In genomic region chr11:59221438-59221837, GRCh38 we compare ENCODE assay signal across 14 cellular contexts. TPM values are rescaled to one million over a fixed set of nuclear protein-coding genes. Genes with fewer than 3 reads are reported as not detected.
DNase-seq lines count a peak whose midpoint lies in the region; TF ChIP-seq lines count a peak whose summit lies in the region.
"Had no signal": no experiment of that assay in that cellular context is flagged by ENCODE, and none has a peak within 500 bp of the region (broad histone marks: within the 10 kb centered on the region; RNA-seq: fewer than 3 reads in every experiment).

No MANE protein-coding gene starts in this region.

- DNase-seq in AG09309 (ENCODE audit: low read depth) = peak; percentile 79
- DNase-seq in LHCN-M2 (ENCODE audit: low read depth) = peak; percentile 67
- peak; percentile 73 for DNase-seq in choroid plexus epithelial cell (ENCODE audit: low read depth)
- DNase-seq in myocyte (ENCODE audit: low read depth) = peak; percentile 14
- DNase-seq in effector memory CD4-positive, alpha-beta T cell = no peak
- DNase-seq in NCI-H82 treated with DMSO at 0.1 percent for 48 hours (lab: John Stamatoyannopoulos, UW; ENCODE audit: unreplicated experiment) = no peak
- DNase-seq in D341Med (ENCODE audit: low spot score) = no peak
- no peak for DNase-seq in ureter (ENCODE audit: low spot score)
- DNase-seq: CD4-positive, alpha-beta T cell; NCI-H1694; NCI-H526; SIG-M5 had no signal

- no peaks in the 10 kb centered on the region for H3K4me1 ChIP-seq in effector memory CD4-positive, alpha-beta T cell (ENCODE audit: control insufficient read depth, insufficient read depth, low read length, poor library complexity, severe bottlenecking)
- H3K4me1 ChIP-seq: parathyroid adenoma had no signal

- no peak overlapping the region for H3K4me3 ChIP-seq in AG09309 (ENCODE audit: control insufficient read depth, low read depth, low read length)
- H3K4me3 ChIP-seq in choroid plexus epithelial cell (ENCODE audit: low read depth, low read length) = no peak overlapping the region
- H3K4me3 ChIP-seq in effector memory CD4-positive, alpha-beta T cell (ENCODE audit: insufficient read depth, low read depth, low read length, poor library complexity, severe bottlenecking) = no peak overlapping the region

- no peak overlapping the region for H3K27ac ChIP-seq in effector memory CD4-positive, alpha-beta T cell (ENCODE audit: insufficient read depth, low read length, poor library complexity, severe bottlenecking)
- H3K27ac ChIP-seq: parathyroid adenoma had no signal

- no peaks in the 10 kb centered on the region for H3K36me3 ChIP-seq in effector memory CD4-positive, alpha-beta T cell (ENCODE audit: control insufficient read depth, insufficient read depth, low read length)

- H3K9me3 ChIP-seq in effector memory CD4-positive, alpha-beta T cell (ENCODE audit: control insufficient read depth, low read length) = no peaks in the 10 kb centered on the region

- H3K27me3 ChIP-seq in effector memory CD4-positive, alpha-beta T cell (replicated peaks; ENCODE audit: control insufficient read depth, insufficient read depth, low read length, poor library complexity, severe bottlenecking) = no peaks in the 10 kb centered on the region

- peak; percentile 27 for TF ChIP-seq CTCF in AG09309 (IDR thresholded peaks at IDR 0.05; ENCODE audit: control insufficient read depth, insufficient read depth, low read depth, low read length, missing control alignments)
- no peak for TF ChIP-seq CTCF in choroid plexus epithelial cell (conservative IDR thresholded peaks at IDR 0.05; ENCODE audit: low read depth, low read length)

RNA-seq across cellular contexts. Expression of gene MPEG1, which starts 8.7 kb away (rescaled TPM):
- total RNA-seq in LHCN-M2 (2014; rRNA removed) (not detected in 2 replicates), myocyte (not detected in 2 replicates), ureter (9.4 TPM)
- polyA plus RNA-seq in LHCN-M2 (2012) = not detected
- 0.10 TPM for polyA plus RNA-seq in myocyte (2012)
- total RNA-seq: endothelial cell of umbilical vein had no signal
- polyA plus RNA-seq: endothelial cell of umbilical vein had no signal

RNA-seq across cellular contexts. Expression of gene DTX4, which starts 49.5 kb away (rescaled TPM):
- total RNA-seq in LHCN-M2 (2014; rRNA removed) = 0.38 and 1.2 TPM in 2 replicates
- 4.3 TPM for polyA plus RNA-seq in LHCN-M2 (2012)
- total RNA-seq in myocyte = 7.9 and 8.2 TPM in 2 replicates
- polyA plus RNA-seq in myocyte (2012) = 53.3 TPM
- 126 TPM for total RNA-seq in ureter

Comparison
In these comparisons a context has a peak if more than half of its experiments do, and no peak if none do; other contexts are left out.
1. DNase-seq: peak in AG09309 (single experiment), LHCN-M2 (single experiment), choroid plexus epithelial cell (single experiment) and myocyte (single experiment); none in effector memory CD4-positive, alpha-beta T cell (0 of 3), NCI-H82 treated with DMSO at 0.1 percent for 48 hours (single experiment), D341Med (single experiment) and ureter (single experiment).
2. RNA of gene MPEG1, which starts 8.7 kb away (total RNA-seq): 9.4 TPM in ureter (single experiment); not detected in LHCN-M2 and not detected in myocyte; every median in the first group is over 10 times any median in the second.
3. RNA of gene DTX4, which starts 49.5 kb away (total RNA-seq): 126 TPM in ureter (single experiment); 7.9 to 8.2 TPM in myocyte and 0.38 to 1.2 TPM in LHCN-M2; every median in the first group is over 10 times any median in the second.